In genomic region chr19:48698046-48698445, GRCh38 we compare ENCODE assay signal across 12 cellular contexts. TPM values are rescaled to one million over a fixed set of nuclear protein-coding genes. Genes with fewer than 3 reads are reported as not detected.
DNase-seq lines count a peak whose midpoint lies in the region; ATAC-seq, FAIRE-seq and TF ChIP-seq lines count a peak whose summit lies in the region.
"Had no signal": no experiment of that assay in that cellular context is flagged by ENCODE, and none has a peak within 500 bp of the region (broad histone marks: within the 10 kb centered on the region; RNA-seq: fewer than 3 reads in every experiment).

No MANE protein-coding gene starts in this region.

- H3K9me3 Mint-ChIP-seq in astrocyte (ENCODE audit: unreplicated experiment) = no peaks in the 10 kb centered on the region
- no peaks in the 10 kb centered on the region for H3K9me3 Mint-ChIP-seq in stimulated activated effector memory CD8-positive, alpha-beta T cell treated with anti-CD3 and anti-CD28 coated beads, Interleukin-12 subunit alpha, Interleukin-12 subunit beta, amount 100 ng/mL, for 72 hours
- H3K9me3 Mint-ChIP-seq: activated CD4-positive, alpha-beta memory T cell treated with anti-CD3 and anti-CD28 coated beads, Interleukin-2, amount 10 ng/mL, durations not matched to agents 7 days and 5 days had no signal

- ATAC-seq in left lobe of liver = peak; percentile 36
- no peak for ATAC-seq in stimulated activated effector memory CD8-positive, alpha-beta T cell treated with anti-CD3 and anti-CD28 coated beads, Interleukin-12 subunit alpha, Interleukin-12 subunit beta, amount 100 ng/mL, for 72 hours

- no peak for FAIRE-seq in astrocyte (lab: Jason Lieb, UNC)

- peaks cover 1% of the 10 kb centered on the region for H3K4me1 Mint-ChIP-seq in astrocyte (ENCODE audit: low read depth, unreplicated experiment)
- peaks cover 10% of the 10 kb centered on the region for H3K4me1 Mint-ChIP-seq in stimulated activated effector memory CD8-positive, alpha-beta T cell treated with anti-CD3 and anti-CD28 coated beads, Interleukin-12 subunit alpha, Interleukin-12 subunit beta, amount 100 ng/mL, for 72 hours

- peak overlapping the region; percentile 18 for H3K9ac ChIP-seq in astrocyte (ENCODE audit: low read length)
- H3K9ac ChIP-seq: KMS-11 had no signal

- H3K4me3 ChIP-seq in AG10803 (ENCODE audit: low read length) = no peak overlapping the region
- H3K4me3 ChIP-seq in Jurkat, Clone E6-1 (ENCODE audit: low read length) = no peak overlapping the region
- H3K4me3 ChIP-seq in astrocyte (ENCODE audit: insufficient read depth, low read depth, low read length) = no peak overlapping the region
- H3K4me3 ChIP-seq: ovary had no signal

- H3K36me3 ChIP-seq in astrocyte (ENCODE audit: insufficient read depth, low read length) = no peaks in the 10 kb centered on the region
- H3K36me3 ChIP-seq: ovary had no signal

- H3K9me3 ChIP-seq in astrocyte (ENCODE audit: insufficient read depth, low read depth, low read length) = no peaks in the 10 kb centered on the region
- H3K9me3 ChIP-seq: ovary had no signal

- no peak overlapping the region for H3K27ac Mint-ChIP-seq in astrocyte (ENCODE audit: unreplicated experiment)
- H3K27ac Mint-ChIP-seq in stimulated activated effector memory CD8-positive, alpha-beta T cell treated with anti-CD3 and anti-CD28 coated beads, Interleukin-12 subunit alpha, Interleukin-12 subunit beta, amount 100 ng/mL, for 72 hours = no peak overlapping the region
- H3K27ac Mint-ChIP-seq: activated CD4-positive, alpha-beta memory T cell treated with anti-CD3 and anti-CD28 coated beads, Interleukin-2, amount 10 ng/mL, durations not matched to agents 7 days and 5 days had no signal

- H4K20me1 ChIP-seq in astrocyte (ENCODE audit: insufficient read depth, low read length) = no peaks in the 10 kb centered on the region

- DNase-seq in AG10803 (ENCODE audit: low read depth) = peak; percentile 73
- peak; percentile 58 for DNase-seq in Jurkat, Clone E6-1 (ENCODE audit: low read depth, low spot score)
- DNase-seq in astrocyte (ENCODE audit: low read depth) = peak; percentile 63
- no peak for DNase-seq in left lobe of liver (ENCODE audit: low spot score)
- DNase-seq in Ammon's horn (ENCODE audit: low spot score) = no peak
- no peak for DNase-seq in stimulated activated effector memory CD8-positive, alpha-beta T cell treated with anti-CD3 and anti-CD28 coated beads, Interleukin-12 subunit alpha, Interleukin-12 subunit beta, amount 100 ng/mL, for 72 hours (ENCODE audit: low spot score in 2 of 2)
- DNase-seq in NCI-H748 treated with DMSO at 0.1 percent for 48 hours (lab: John Stamatoyannopoulos, UW) = no peak
- no peak for DNase-seq in NOMO-1 treated with DMSO at 0.1 percent for 48 hours (lab: John Stamatoyannopoulos, UW; ENCODE audit: unreplicated experiment)
- DNase-seq: activated CD4-positive, alpha-beta memory T cell treated with anti-CD3 and anti-CD28 coated beads, Interleukin-2, amount 10 ng/mL, durations not matched to agents 7 days and 5 days; central memory CD4-positive, alpha-beta T cell had no signal

- no peak overlapping the region for H3K27ac ChIP-seq in astrocyte (ENCODE audit: low read depth, low read length)
- H3K27ac ChIP-seq: KMS-11, ovary had no signal

- no peaks in the 10 kb centered on the region for H3K79me2 ChIP-seq in astrocyte (ENCODE audit: insufficient read depth, low read length)

- H3K4me1 ChIP-seq in astrocyte (ENCODE audit: insufficient read depth, low read length) = peaks cover 12% of the 10 kb centered on the region

- peaks cover 26% of the 10 kb centered on the region for H3K27me3 Mint-ChIP-seq in astrocyte (ENCODE audit: low read depth, unreplicated experiment)

- no peak overlapping the region for H3K4me3 Mint-ChIP-seq in astrocyte (ENCODE audit: unreplicated experiment)
- no peak overlapping the region for H3K4me3 Mint-ChIP-seq in stimulated activated effector memory CD8-positive, alpha-beta T cell treated with anti-CD3 and anti-CD28 coated beads, Interleukin-12 subunit alpha, Interleukin-12 subunit beta, amount 100 ng/mL, for 72 hours
- H3K4me3 Mint-ChIP-seq: activated CD4-positive, alpha-beta memory T cell treated with anti-CD3 and anti-CD28 coated beads, Interleukin-2, amount 10 ng/mL, durations not matched to agents 7 days and 5 days had no signal

- no peak for TF ChIP-seq CTCF in AG10803 (conservative IDR thresholded peaks at IDR 0.05; ENCODE audit: low read length)
- TF ChIP-seq CTCF in astrocyte (IDR thresholded peaks at IDR 0.05; ENCODE audit: insufficient read depth, low read depth, low read length) = no peak

- no peaks in the 10 kb centered on the region for H3K27me3 ChIP-seq in astrocyte (ENCODE audit: insufficient read depth, low read length)
- H3K27me3 ChIP-seq: ovary had no signal

- H3K4me2 ChIP-seq in astrocyte (ENCODE audit: low read length) = peak overlapping the region; percentile 17
- H3K4me2 ChIP-seq: KMS-11 had no signal

- H2AFZ ChIP-seq in astrocyte (ENCODE audit: low read depth, low read length) = peak overlapping the region; percentile 5

- peaks cover 12% of the 10 kb centered on the region for H3K36me3 Mint-ChIP-seq in astrocyte (ENCODE audit: low read depth, unreplicated experiment)
- no peaks in the 10 kb centered on the region for H3K36me3 Mint-ChIP-seq in stimulated activated effector memory CD8-positive, alpha-beta T cell treated with anti-CD3 and anti-CD28 coated beads, Interleukin-12 subunit alpha, Interleukin-12 subunit beta, amount 100 ng/mL, for 72 hours

RNA-seq across cellular contexts. Expression of gene FUT2, which starts 2.3 kb away (rescaled TPM):
- polyA plus RNA-seq in Jurkat, Clone E6-1 (2012; ENCODE audit: insufficient read depth, insufficient read length) = 1.6 TPM
- total RNA-seq in astrocyte (not detected in 2 replicates), left lobe of liver (not detected)
- total RNA-seq: activated CD4-positive, alpha-beta memory T cell treated with anti-CD3 and anti-CD28 coated beads, Interleukin-2, amount 10 ng/mL, durations not matched to agents 7 days and 5 days had no signal

RNA-seq across cellular contexts. Expression of gene MAMSTR, which starts 21.5 kb away (rescaled TPM):
- polyA plus RNA-seq in Jurkat, Clone E6-1 (2012; ENCODE audit: insufficient read depth, insufficient read length) = 1.1 TPM
- 0.55 and 0.57 TPM in 2 replicates for total RNA-seq in astrocyte
- 0.23 TPM for total RNA-seq in left lobe of liver

RNA-seq across cellular contexts. Expression of gene NTN5, which starts 25.2 kb away (rescaled TPM):
- polyA plus RNA-seq in Jurkat, Clone E6-1 (2012; ENCODE audit: insufficient read depth, insufficient read length) = not detected
- total RNA-seq in astrocyte (0.11 and 0.41 TPM in 2 replicates), left lobe of liver (0.28 TPM)

RNA-seq across cellular contexts. Expression of gene RASIP1, which starts 42.4 kb away (rescaled TPM):
- polyA plus RNA-seq in Jurkat, Clone E6-1 (2012; ENCODE audit: insufficient read depth, insufficient read length) = 2.2 TPM
- 0.26 and 0.68 TPM in 2 replicates for total RNA-seq in astrocyte
- total RNA-seq in left lobe of liver = 3.1 TPM

RNA-seq across cellular contexts. Expression of gene IZUMO1, which starts 48.7 kb away (rescaled TPM):
- 0.65 TPM for polyA plus RNA-seq in Jurkat, Clone E6-1 (2012; ENCODE audit: insufficient read depth, insufficient read length)
- not detected in 2 replicates for total RNA-seq in astrocyte
- total RNA-seq in left lobe of liver = not detected
- total RNA-seq: activated CD4-positive, alpha-beta memory T cell treated with anti-CD3 and anti-CD28 coated beads, Interleukin-2, amount 10 ng/mL, durations not matched to agents 7 days and 5 days had no signal

Comparison
In these comparisons a context has a peak if more than half of its experiments do, and no peak if none do; other contexts are left out.
1. DNase-seq: peak in AG10803 (single experiment), Jurkat, Clone E6-1 (single experiment) and astrocyte (single experiment); none in left lobe of liver (single experiment), Ammon's horn (single experiment), stimulated activated effector memory CD8-positive, alpha-beta T cell treated with anti-CD3 and anti-CD28 coated beads, Interleukin-12 subunit alpha, Interleukin-12 subunit beta, amount 100 ng/mL, for 72 hours (0 of 2), NCI-H748 treated with DMSO at 0.1 percent for 48 hours (single experiment) and NOMO-1 treated with DMSO at 0.1 percent for 48 hours (single experiment).